In the genomic region with DNA sequence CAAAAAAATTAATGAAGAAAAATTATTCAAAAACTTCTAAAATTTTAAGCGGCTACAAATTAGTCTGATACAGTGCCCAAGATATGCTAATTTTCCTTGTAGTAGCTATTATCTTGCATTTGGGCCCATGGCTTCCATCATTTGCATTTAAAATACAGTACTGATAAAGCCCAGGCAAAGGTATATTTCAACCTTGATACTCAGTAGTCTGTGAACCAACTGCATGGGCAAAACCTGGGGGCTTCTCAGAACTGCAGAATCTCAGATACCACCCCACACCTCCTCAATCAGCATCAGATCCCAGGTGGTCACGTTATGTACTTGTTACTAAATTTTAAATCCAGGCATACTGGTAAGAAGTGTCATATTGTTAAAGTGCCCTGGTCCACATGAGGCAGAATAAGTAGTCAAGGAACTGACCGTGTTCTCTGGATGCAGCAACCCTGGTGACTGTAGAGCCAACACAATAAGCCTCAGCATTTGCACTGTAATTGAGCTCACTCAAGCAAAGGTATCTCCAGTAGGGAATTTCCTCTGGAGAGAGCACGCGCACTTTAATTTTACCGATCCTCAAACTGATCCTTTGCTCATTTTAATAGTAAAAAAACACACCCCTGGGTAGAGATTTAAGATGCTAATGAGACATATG, we compare ENCODE assay signal across 1 cellular context.
TF ChIP-seq lines count a peak whose summit lies in the region.

No MANE protein-coding gene starts in this region.

TF ChIP-seq in H1, 55 proteins besides CTCF, POLR2A, EP300 and RAD21:
- TF ChIP-seq POU5F1 (IDR thresholded peaks at IDR 0.05; ENCODE audit: low read depth, low read length), result no peak
- no peak for TF ChIP-seq MAX (IDR thresholded peaks at IDR 0.05)
- TF ChIP-seq POLR2AphosphoS5 (IDR thresholded peaks at IDR 0.05; ENCODE audit: low read depth, low read length), result no peak
- TF ChIP-seq GABPA (IDR thresholded peaks at IDR 0.05; ENCODE audit: borderline replicate concordance, insufficient read depth, low read length), result no peak
- TF ChIP-seq KDM4A (IDR thresholded peaks at IDR 0.05; ENCODE audit: low read depth, low read length, severe bottlenecking), result no peak
- TF ChIP-seq CEBPB (IDR thresholded peaks at IDR 0.05; ENCODE audit: low read depth, low read length), result no peak
- no peak for TF ChIP-seq GTF2F1 (IDR thresholded peaks at IDR 0.05; ENCODE audit: borderline replicate concordance, low read depth, low read length)
- TF ChIP-seq, protein P1, sequence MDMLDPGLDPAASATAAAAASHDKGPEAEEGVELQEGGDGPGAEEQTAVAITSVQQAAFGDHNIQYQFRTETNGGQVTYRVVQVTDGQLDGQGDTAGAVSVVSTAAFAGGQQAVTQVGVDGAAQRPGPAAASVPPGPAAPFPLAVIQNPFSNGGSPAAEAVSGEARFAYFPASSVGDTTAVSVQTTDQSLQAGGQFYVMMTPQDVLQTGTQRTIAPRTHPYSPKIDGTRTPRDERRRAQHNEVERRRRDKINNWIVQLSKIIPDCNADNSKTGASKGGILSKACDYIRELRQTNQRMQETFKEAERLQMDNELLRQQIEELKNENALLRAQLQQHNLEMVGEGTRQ (IDR thresholded peaks at IDR 0.05; ENCODE audit: low read length), result no peak
- TF ChIP-seq PHF8 (conservative IDR thresholded peaks at IDR 0.05; ENCODE audit: low read depth, low read length), result no peak
- no peak for TF ChIP-seq ATF2 (IDR thresholded peaks at IDR 0.05; ENCODE audit: low read length)
- TF ChIP-seq CREB1 (IDR thresholded peaks at IDR 0.05), result no peak
TF ChIP-seq in H1: peak in this region for 0.
